In the genomic region with DNA sequence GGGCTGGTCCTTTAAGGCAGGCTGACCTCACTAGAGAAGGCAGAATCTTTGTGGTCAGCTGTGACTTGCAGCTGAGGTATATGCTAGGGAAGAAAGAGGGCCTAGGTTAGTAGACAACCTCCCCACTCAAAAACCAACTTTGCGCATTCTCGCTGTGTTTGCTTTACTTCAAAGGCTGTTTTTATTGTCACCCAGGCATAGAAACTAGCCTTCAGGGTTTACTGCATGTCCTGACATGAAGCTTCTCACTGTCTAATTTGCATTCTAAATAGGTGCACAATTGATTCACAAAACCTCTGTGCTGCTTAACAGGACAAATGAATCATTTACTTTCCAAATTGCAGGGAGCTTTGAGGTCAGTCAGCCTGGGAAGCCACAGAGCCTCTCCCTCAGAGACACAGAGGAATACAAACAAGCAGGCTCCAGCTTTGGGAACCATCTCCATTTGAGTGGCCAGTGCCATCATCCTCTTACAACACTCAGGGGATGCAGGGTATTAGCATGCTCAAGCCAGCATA, we compare ENCODE assay signal across 11 cellular contexts.
A peak's percentile ranks its signal among the peaks of the same experiment; 100 is the strongest.
DNase-seq lines count a peak whose midpoint lies in the region; ATAC-seq and TF ChIP-seq lines count a peak whose summit lies in the region.
"Had no signal": no experiment of that assay in that cellular context is flagged by ENCODE, and none has a peak within 500 bp of the region (broad histone marks: within the 10 kb centered on the region; RNA-seq: fewer than 3 reads in every experiment).

No MANE protein-coding gene starts in this region.

- intact Hi-C loops in aorta (cut with DNase I): no loop called here
- intact Hi-C loops in mucosa of descending colon (cut with DNase I, micrococcal nuclease): no loop called here

- H3K4me1 Mint-ChIP-seq in CD8-positive, alpha-beta memory T cell: no peaks in the 10 kb centered on the region

- no peaks in the 10 kb centered on the region for H3K36me3 ChIP-seq in NT2/D1 (ENCODE audit: insufficient read depth, insufficient read length, low read length)
- no peaks in the 10 kb centered on the region for H3K36me3 ChIP-seq in neuron (ENCODE audit: insufficient read depth, low read length)
- H3K36me3 ChIP-seq in aorta (ENCODE audit: control insufficient read depth in 1 of 2, insufficient read depth in 2 of 2, low read length in 1 of 2): no peaks in the 10 kb centered on the region
- no peaks in the 10 kb centered on the region for H3K36me3 ChIP-seq in mucosa of descending colon (ENCODE audit: low read depth)
- no peaks in the 10 kb centered on the region for H3K36me3 ChIP-seq in CD8-positive, alpha-beta memory T cell (ENCODE audit: insufficient read depth, low read length)
- no peaks in the 10 kb centered on the region for H3K36me3 ChIP-seq in osteoblast (ENCODE audit: insufficient read depth, low read length)
- H3K36me3 ChIP-seq: prostate gland, suprapubic skin had no signal

- no peaks in the 10 kb centered on the region for H4K20me1 ChIP-seq in osteoblast (ENCODE audit: insufficient read depth, low read length)

- H3K4me3 Mint-ChIP-seq in CD8-positive, alpha-beta memory T cell: no peak overlapping the region

- H3K27ac Mint-ChIP-seq in CD8-positive, alpha-beta memory T cell: no peak overlapping the region

- POLR2A ChIA-PET in CD8-positive, alpha-beta memory T cell (lab: Charles Lee): no interaction called here

- peaks cover 5% of the 10 kb centered on the region for H3K27me3 ChIP-seq in NT2/D1 (ENCODE audit: insufficient read depth, insufficient read length)
- H3K27me3 ChIP-seq in neuron (ENCODE audit: insufficient read depth, low read length): no peaks in the 10 kb centered on the region
- no peaks in the 10 kb centered on the region for H3K27me3 ChIP-seq in aorta (ENCODE audit: control insufficient read depth in 1 of 2, insufficient read depth in 2 of 2, low read length in 1 of 2)
- H3K27me3 ChIP-seq in CD8-positive, alpha-beta memory T cell (ENCODE audit: insufficient read depth, low read length, poor library complexity, severe bottlenecking): no peaks in the 10 kb centered on the region
- H3K27me3 ChIP-seq in osteoblast (ENCODE audit: insufficient read depth, low read length): no peaks in the 10 kb centered on the region
- H3K27me3 ChIP-seq: suprapubic skin had no signal

- H3K9me3 ChIP-seq in NT2/D1 (ENCODE audit: insufficient read depth, low read length) (no peaks in the 10 kb centered on the region), neuron (ENCODE audit: low read length) (no peaks in the 10 kb centered on the region), aorta (ENCODE audit: control insufficient read depth, low read length) (no peaks in the 10 kb centered on the region), mucosa of descending colon (no peaks in the 10 kb centered on the region), osteoblast (ENCODE audit: low read depth, low read length) (no peaks in the 10 kb centered on the region)
- no peaks in the 10 kb centered on the region for H3K9me3 ChIP-seq in CD8-positive, alpha-beta memory T cell (ENCODE audit: low read length)
- H3K9me3 ChIP-seq: prostate gland, suprapubic skin had no signal

- TF ChIP-seq CTCF in mucosa of descending colon (IDR thresholded peaks at IDR 0.05) (no peak), osteoblast (IDR thresholded peaks at IDR 0.05; ENCODE audit: extremely low read depth, low read depth, low read length) (no peak)

- CTCF ChIA-PET in CD8-positive, alpha-beta memory T cell (lab: Charles Lee): no interaction called here

- WGBS in aorta, 2 donors: 96 to 98% methylated on average over 2 of the region's 2 CpGs

- H3K4me1 ChIP-seq in NT2/D1 (ENCODE audit: insufficient read depth, insufficient read length) (peaks cover 2% of the 10 kb centered on the region), neuron (ENCODE audit: insufficient read depth, low read length) (peaks cover 43% of the 10 kb centered on the region), aorta (ENCODE audit: control insufficient read depth in 1 of 2, insufficient read depth in 2 of 2, low read length in 2 of 2) (no peaks in the 10 kb centered on the region), mucosa of descending colon (ENCODE audit: low read depth) (no peaks in the 10 kb centered on the region), osteoblast (ENCODE audit: insufficient read depth, low read length) (no peaks in the 10 kb centered on the region)
- H3K4me1 ChIP-seq in CD8-positive, alpha-beta memory T cell (ENCODE audit: insufficient read depth, low read length): no peaks in the 10 kb centered on the region

- no peaks in the 10 kb centered on the region for H3K79me2 ChIP-seq in osteoblast (ENCODE audit: insufficient read depth, low read length)

- H3K9me3 Mint-ChIP-seq in CD8-positive, alpha-beta memory T cell: no peaks in the 10 kb centered on the region

- no peak overlapping the region for H3K4me2 ChIP-seq in osteoblast (ENCODE audit: insufficient read depth, low read length)

- H3K27me3 Mint-ChIP-seq in CD8-positive, alpha-beta memory T cell: no peaks in the 10 kb centered on the region

- ATAC-seq in GM18909 (IDR thresholded peaks at IDR 0.05; ENCODE audit: poor library complexity, unreplicated experiment) (peak; percentile 60), HG02798 (IDR thresholded peaks at IDR 0.05; ENCODE audit: poor library complexity, unreplicated experiment) (peak; percentile 71), aorta (ENCODE audit: low FRiP score) (no peak), mucosa of descending colon (no peak)

- H3K36me3 Mint-ChIP-seq in CD8-positive, alpha-beta memory T cell: no peaks in the 10 kb centered on the region

- no peak overlapping the region for H3K9ac ChIP-seq in NT2/D1 (ENCODE audit: insufficient read length, low read depth)

- DNase-seq in NT2/D1 (ENCODE audit: low read depth, low spot score) (peak; percentile 32), aorta (no peak), mucosa of descending colon (no peak), osteoblast (ENCODE audit: insufficient read length, low spot score, missing footprints) (no peak)
- DNase-seq in CD8-positive, alpha-beta memory T cell: no peak
- DNase-seq: KBM-7 had no signal

- H3K27ac ChIP-seq in aorta (ENCODE audit: low read depth in 1 of 2, low read length in 2 of 2): no peak overlapping the region
- H3K27ac ChIP-seq in CD8-positive, alpha-beta memory T cell (ENCODE audit: low read depth, low read length): no peak overlapping the region
- H3K27ac ChIP-seq in osteoblast (ENCODE audit: low read depth, low read length): no peak overlapping the region
- H3K27ac ChIP-seq: prostate gland, suprapubic skin had no signal

- no peak overlapping the region for H3K4me3 ChIP-seq in NT2/D1 (ENCODE audit: insufficient read length, low read depth)
- no peak overlapping the region for H3K4me3 ChIP-seq in neuron (ENCODE audit: low read length)
- no peak overlapping the region for H3K4me3 ChIP-seq in aorta (ENCODE audit: low read length in 2 of 2)
- H3K4me3 ChIP-seq in mucosa of descending colon: no peak overlapping the region
- no peak overlapping the region for H3K4me3 ChIP-seq in CD8-positive, alpha-beta memory T cell (ENCODE audit: low read length)
- H3K4me3 ChIP-seq in osteoblast (ENCODE audit: insufficient read depth, low read length): no peak overlapping the region
- H3K4me3 ChIP-seq: prostate gland, suprapubic skin had no signal

- H2AFZ ChIP-seq in neuron (ENCODE audit: low read depth, low read length): peak overlapping the region; percentile 88
- H2AFZ ChIP-seq in osteoblast (ENCODE audit: low read length): no peak overlapping the region

Comparison
In these comparisons a context has a peak if more than half of its experiments do, and no peak if none do; other contexts are left out.
1. ATAC-seq: peak in GM18909 (single experiment) and HG02798 (single experiment); none in aorta (single experiment) and mucosa of descending colon (single experiment).